In genomic region chr11:100791873-100792272, GRCh38 we compare ENCODE assay signal across 15 cellular contexts.
DNase-seq lines count a peak whose midpoint lies in the region; ATAC-seq and TF ChIP-seq lines count a peak whose summit lies in the region.
"Had no signal": no experiment of that assay in that cellular context is flagged by ENCODE, and none has a peak within 500 bp of the region (broad histone marks: within the 10 kb centered on the region; RNA-seq: fewer than 3 reads in every experiment).

No MANE protein-coding gene starts in this region.

- no peak for ATAC-seq in HG03460 (IDR thresholded peaks at IDR 0.05; ENCODE audit: unreplicated experiment)
- ATAC-seq: activated CD8-positive, alpha-beta T cell treated with anti-CD3 and anti-CD28 coated beads for 36 hours; SK-N-SH treated with all-trans-retinoic acid at 6 μM for 48 hours had no signal

- H3K4ac ChIP-seq in neuronal stem cell (ENCODE audit: low read length): no peak overlapping the region

- no CpG with 5 or more reads among the region's 1 CpG for WGBS in neuronal stem cell (ENCODE audit: extremely low coverage in 2 of 2, insufficient read length in 2 of 2, insufficient replicate concordance in 1 of 2), 2 donors

- H3K14ac ChIP-seq in neuronal stem cell (ENCODE audit: low read length): no peak overlapping the region

- H3K4me1 ChIP-seq in HAP-1 (peaks cover 18% of the 10 kb centered on the region), neuronal stem cell (ENCODE audit: control insufficient read depth in 2 of 2, insufficient read depth in 1 of 2, low read depth in 1 of 2, low read length in 2 of 2) (peaks cover 2 to 8% of the 10 kb centered on the region in 2 donors)

- H3K23ac ChIP-seq in neuronal stem cell (ENCODE audit: low read depth, low read length, poor library complexity): no peak overlapping the region

- H2BK5ac ChIP-seq in neuronal stem cell (ENCODE audit: low read length): no peak overlapping the region

- peak; percentile 65 to 74 for DNase-seq in HAP-1 (ENCODE audit: low spot score in 2 of 2)
- DNase-seq in SK-MEL-5 (ENCODE audit: low read depth, low spot score): peak; percentile 36
- DNase-seq in foreskin melanocyte: peak; percentile 26
- DNase-seq in osteocyte (ENCODE audit: extremely low spot score, unreplicated experiment): no peak
- no peak for DNase-seq in neuronal stem cell (ENCODE audit: low spot score)
- DNase-seq in caudate nucleus (lab: John Stamatoyannopoulos, UW): no peak
- DNase-seq: activated CD8-positive, alpha-beta T cell treated with anti-CD3 and anti-CD28 coated beads for 36 hours; DMS53; HCEC 1CT; spleen; stimulated activated naive CD4-positive, alpha-beta T cell treated with Interleukin-2 at 50 U/mL for 16 hours had no signal

- no peak for TF ChIP-seq CTCF in osteocyte (IDR thresholded peaks at IDR 0.05)

- no peaks in the 10 kb centered on the region for H3K27me3 ChIP-seq in HAP-1 (ENCODE audit: low read depth)
- H3K27me3 ChIP-seq in neuronal stem cell (ENCODE audit: control insufficient read depth in 3 of 3, insufficient read depth in 3 of 3, low read depth in 1 of 3, low read length in 3 of 3): no peaks in the 10 kb centered on the region
- H3K27me3 ChIP-seq: spleen had no signal

- peaks cover 2% of the 10 kb centered on the region for H3K36me3 Mint-ChIP-seq in osteocyte (ENCODE audit: unreplicated experiment)

- H3K27ac Mint-ChIP-seq in osteocyte (ENCODE audit: unreplicated experiment): peak overlapping the region; percentile 45
- H3K27ac Mint-ChIP-seq: activated CD8-positive, alpha-beta T cell treated with anti-CD3 and anti-CD28 coated beads for 36 hours; B cell; dendritic cell treated with granulocyte-macrophage colony-stimulating factor and Interleukin-4, amounts not matched to agents 40 ng/mL and 50 ng/mL, for 4 days had no signal

- H3K27ac ChIP-seq in neuronal stem cell (replicated peaks; ENCODE audit: low read length) (no peak overlapping the region), caudate nucleus (ENCODE audit: low read depth, low read length) (no peak overlapping the region)
- H3K27ac ChIP-seq: spleen had no signal

- no peak overlapping the region for H2AK5ac ChIP-seq in neuronal stem cell (ENCODE audit: low read depth, low read length)

- no peak overlapping the region for H4K91ac ChIP-seq in neuronal stem cell (ENCODE audit: low read depth, low read length, poor library complexity)

- H3K36me3 ChIP-seq in HAP-1 (replicated peaks) (no peaks in the 10 kb centered on the region), neuronal stem cell (replicated peaks in 1 of 2; ENCODE audit: control insufficient read depth in 2 of 2, insufficient read depth in 2 of 2, low read length in 2 of 2) (no peaks in the 10 kb centered on the region)
- H3K36me3 ChIP-seq: spleen had no signal

- H3K4me3 ChIP-seq in HAP-1 (no peak overlapping the region), neuronal stem cell (ENCODE audit: low read length in 2 of 2) (no peak overlapping the region)
- H3K4me3 ChIP-seq: spleen had no signal

- no peaks in the 10 kb centered on the region for H3K9me3 ChIP-seq in HAP-1
- peaks cover 0 to 3% of the 10 kb centered on the region in 2 donors for H3K9me3 ChIP-seq in neuronal stem cell (replicated peaks in 1 of 2; ENCODE audit: control insufficient read depth in 2 of 2, insufficient read depth in 1 of 2, low read depth in 1 of 2, low read length in 2 of 2)
- H3K9me3 ChIP-seq: spleen had no signal

- H3K4me3 Mint-ChIP-seq in osteocyte (ENCODE audit: unreplicated experiment): no peak overlapping the region
- H3K4me3 Mint-ChIP-seq: activated CD8-positive, alpha-beta T cell treated with anti-CD3 and anti-CD28 coated beads for 36 hours; B cell; dendritic cell treated with granulocyte-macrophage colony-stimulating factor and Interleukin-4, amounts not matched to agents 40 ng/mL and 50 ng/mL, for 4 days had no signal

- in situ Hi-C loops in HAP-1 (cut with MboI; ENCODE audit: low sequenced_read_pairs): no loop called here
- in situ Hi-C loops in SK-MEL-5 (cut with HindIII; ENCODE audit: low pct_unique_long_range_greater_than_20kb, low sequenced_read_pairs): no loop called here

- H2BK120ac ChIP-seq in neuronal stem cell (ENCODE audit: low read depth, low read length): no peak overlapping the region

- H3K9me3 Mint-ChIP-seq in osteocyte (ENCODE audit: unreplicated experiment): no peaks in the 10 kb centered on the region
- H3K9me3 Mint-ChIP-seq: activated CD8-positive, alpha-beta T cell treated with anti-CD3 and anti-CD28 coated beads for 36 hours had no signal

- H3K4me1 Mint-ChIP-seq in osteocyte (ENCODE audit: unreplicated experiment): peaks cover 43% of the 10 kb centered on the region
- H3K4me1 Mint-ChIP-seq: B cell had no signal

- H3K4me2 ChIP-seq in neuronal stem cell (ENCODE audit: insufficient read depth, low read length, poor library complexity, severe bottlenecking): no peak overlapping the region

- no peak overlapping the region for H2BK15ac ChIP-seq in neuronal stem cell (ENCODE audit: low read length)

- no peak overlapping the region for H2AFZ ChIP-seq in neuronal stem cell (ENCODE audit: low read length)

- no peaks in the 10 kb centered on the region for H3K27me3 Mint-ChIP-seq in osteocyte (ENCODE audit: unreplicated experiment)
- H3K27me3 Mint-ChIP-seq: B cell; dendritic cell treated with granulocyte-macrophage colony-stimulating factor and Interleukin-4, amounts not matched to agents 40 ng/mL and 50 ng/mL, for 4 days had no signal

- no peaks in the 10 kb centered on the region for H3K79me1 ChIP-seq in neuronal stem cell (ENCODE audit: low read depth, low read length)

- H3K9ac ChIP-seq in neuronal stem cell (ENCODE audit: low read depth, low read length, poor library complexity): no peak overlapping the region

- H4K8ac ChIP-seq in neuronal stem cell (ENCODE audit: low read depth, low read length): no peak overlapping the region

- H2BK12ac ChIP-seq in neuronal stem cell (ENCODE audit: low read length): no peak overlapping the region

- H3K18ac ChIP-seq in neuronal stem cell (ENCODE audit: low read length): no peak overlapping the region

Comparison
In these comparisons a context has a peak if more than half of its experiments do, and no peak if none do; other contexts are left out.
1. DNase-seq: peak in HAP-1 (2 of 2), SK-MEL-5 (single experiment) and foreskin melanocyte (single experiment); none in osteocyte (single experiment), neuronal stem cell (single experiment) and caudate nucleus (0 of 61).